In genomic region chr6:31908791-31909190, GRCh38 we compare ENCODE assay signal across 11 cellular contexts. TPM values are rescaled to one million over a fixed set of nuclear protein-coding genes. Genes with fewer than 3 reads are reported as not detected.
DNase-seq lines count a peak whose midpoint lies in the region; ATAC-seq and TF ChIP-seq lines count a peak whose summit lies in the region.
"Had no signal": no experiment of that assay in that cellular context is flagged by ENCODE, and none has a peak within 500 bp of the region (broad histone marks: within the 10 kb centered on the region; RNA-seq: fewer than 3 reads in every experiment).

No MANE protein-coding gene starts in this region.

- TF ChIP-seq CTCF in GM06990 (IDR thresholded peaks at IDR 0.05; ENCODE audit: insufficient read depth, low read length, poor library complexity, severe bottlenecking): no peak
- TF ChIP-seq CTCF in cardiac fibroblast (IDR thresholded peaks at IDR 0.05; ENCODE audit: low read depth, low read length): no peak
- no peak for TF ChIP-seq CTCF in type B pancreatic cell (conservative IDR thresholded peaks at IDR 0.05)

- H3K4me3 ChIP-seq in GM06990 (replicated peaks; ENCODE audit: low read depth, low read length) (no peak overlapping the region), cardiac fibroblast (replicated peaks in 1 of 2; ENCODE audit: low read depth in 2 of 2, low read length in 2 of 2) (no peak overlapping the region)

- DNase-seq in GM06990 (ENCODE audit: extremely low read depth, insufficient read length) (peak; percentile 55), cardiac fibroblast (ENCODE audit: low read depth in 2 of 2) (peak; percentile 46 to 68), ureter (ENCODE audit: low spot score) (no peak), NCI-H187 treated with DMSO at 0.1 percent for 48 hours (lab: John Stamatoyannopoulos, UW) (no peak), type B pancreatic cell (ENCODE audit: extremely low spot score, unreplicated experiment) (no peak)
- DNase-seq in stimulated activated CD4-positive, alpha-beta T cell treated with anti-CD3 and anti-CD28 coated beads, Interleukin-4, amount 100 ng/mL, for 24 hours: no peak
- DNase-seq: DMS 273 treated with DMSO at 0.1 percent for 48 hours, mesendoderm, NCI-H748 treated with DMSO at 0.1 percent for 48 hours had no signal

- peaks cover 7% of the 10 kb centered on the region for H3K4me1 Mint-ChIP-seq in type B pancreatic cell (ENCODE audit: unreplicated experiment)

- H3K27ac Mint-ChIP-seq in type B pancreatic cell: no peak overlapping the region

- peak; percentile 81 for ATAC-seq in GM21360 (IDR thresholded peaks at IDR 0.05; ENCODE audit: unreplicated experiment)
- ATAC-seq in HG03457 (IDR thresholded peaks at IDR 0.05; ENCODE audit: unreplicated experiment): peak; percentile 60

- H3K36me3 Mint-ChIP-seq in type B pancreatic cell: no peaks in the 10 kb centered on the region

- no peaks in the 10 kb centered on the region for H3K9me3 Mint-ChIP-seq in type B pancreatic cell

- H3K27me3 ChIP-seq in GM06990 (replicated peaks; ENCODE audit: control insufficient read depth, insufficient read depth, low read length): no peaks in the 10 kb centered on the region

- H3K4me3 Mint-ChIP-seq in type B pancreatic cell: no peak overlapping the region

- H3K36me3 ChIP-seq in GM06990 (ENCODE audit: control insufficient read depth, insufficient read depth, low read length): no peaks in the 10 kb centered on the region

- no peaks in the 10 kb centered on the region for H3K27me3 Mint-ChIP-seq in type B pancreatic cell

RNA-seq across cellular contexts. Expression of gene ZBTB12, which starts 6.9 kb away (rescaled TPM):
- total RNA-seq in ureter (6.4 TPM), type B pancreatic cell (ENCODE audit: low replicate concordance) (8.2 and 37.7 TPM in 2 replicates)

RNA-seq across cellular contexts. Expression of gene EHMT2, which starts 11.3 kb away (rescaled TPM):
- total RNA-seq in ureter: 53.4 TPM
- 59.9 and 136 TPM in 2 replicates for total RNA-seq in type B pancreatic cell (ENCODE audit: low replicate concordance)

RNA-seq across cellular contexts. Expression of gene C2, which starts 18.7 kb away (rescaled TPM):
- total RNA-seq in ureter: 17.1 TPM
- total RNA-seq in type B pancreatic cell (ENCODE audit: low replicate concordance): 2.2 and 3.6 TPM in 2 replicates

RNA-seq across cellular contexts. Expression of gene SLC44A4, which starts 30.0 kb away (rescaled TPM):
- 79.8 TPM for total RNA-seq in ureter
- 8.8 and 10.6 TPM in 2 replicates for total RNA-seq in type B pancreatic cell (ENCODE audit: low replicate concordance)

RNA-seq across cellular contexts. Expression of gene CFB, which starts 37.1 kb away (rescaled TPM):
- 41.4 TPM for total RNA-seq in ureter
- total RNA-seq in type B pancreatic cell (ENCODE audit: low replicate concordance): 7.8 and 13.6 TPM in 2 replicates

Comparison
In these comparisons a context has a peak if more than half of its experiments do, and no peak if none do; other contexts are left out.
1. DNase-seq: peak in GM06990 (single experiment) and cardiac fibroblast (2 of 2); none in ureter (single experiment), NCI-H187 treated with DMSO at 0.1 percent for 48 hours (single experiment), stimulated activated CD4-positive, alpha-beta T cell treated with anti-CD3 and anti-CD28 coated beads, Interleukin-4, amount 100 ng/mL, for 24 hours (single experiment) and type B pancreatic cell (single experiment).